16 cellular contexts compared by ENCODE assay signal in the genomic region with DNA sequence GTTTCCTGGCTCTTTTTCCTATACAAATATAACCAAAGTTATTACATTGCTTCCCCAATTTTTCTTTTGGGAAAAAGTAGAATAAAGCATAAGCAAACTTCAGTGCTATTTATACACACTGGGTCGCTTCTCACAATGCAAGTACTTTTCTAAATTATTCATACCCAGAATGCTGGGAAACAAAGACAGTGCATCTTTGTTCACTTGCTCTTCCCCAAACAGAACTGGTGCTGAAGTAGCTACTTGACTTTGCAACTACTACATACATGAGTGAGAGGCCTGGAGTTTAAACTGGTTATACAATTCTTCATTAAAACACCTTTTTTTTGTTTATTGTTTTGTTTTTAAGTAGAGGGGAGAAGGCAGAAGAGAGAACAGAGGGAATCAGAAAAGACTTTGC. TPM values are rescaled to one million over a fixed set of nuclear protein-coding genes. Genes with fewer than 3 reads are reported as not detected.
DNase-seq lines count a peak whose midpoint lies in the region; ATAC-seq and TF ChIP-seq lines count a peak whose summit lies in the region.
"Had no signal": no experiment of that assay in that cellular context is flagged by ENCODE, and none has a peak within 500 bp of the region (broad histone marks: within the 10 kb centered on the region; RNA-seq: fewer than 3 reads in every experiment).

No MANE protein-coding gene starts in this region.

- intact Hi-C loops in MCF 10A (cut with micrococcal nuclease), result no loop called here
- intact Hi-C loops in mammary epithelial cell (cut with micrococcal nuclease), result no loop called here
- intact Hi-C loops in Right ventricle myocardium inferior (cut with DNase I), result no loop called here
- intact Hi-C loops in heart left ventricle (cut with DNase I), result no loop called here

- H4K20me1 ChIP-seq in mammary epithelial cell (ENCODE audit: insufficient read depth, low read length), result no peaks in the 10 kb centered on the region

- no peak overlapping the region for H3K9ac ChIP-seq in mammary epithelial cell (ENCODE audit: insufficient read depth, low read length)

- H3K36me3 Mint-ChIP-seq in MCF 10A (ENCODE audit: insufficient read depth, unreplicated experiment), result peaks cover 99% of the 10 kb centered on the region
- peaks cover 100% of the 10 kb centered on the region for H3K36me3 Mint-ChIP-seq in activated T-helper 17 cell treated with anti-CD3 and anti-CD28 coated beads, Interleukin-2, amount 50 U/mL, for 72 hours (ENCODE audit: low read depth)

- H3K9me3 Mint-ChIP-seq in MCF 10A (ENCODE audit: unreplicated experiment), result no peaks in the 10 kb centered on the region
- no peaks in the 10 kb centered on the region for H3K9me3 Mint-ChIP-seq in activated T-helper 17 cell treated with anti-CD3 and anti-CD28 coated beads, Interleukin-2, amount 50 U/mL, for 72 hours

- H3K4me1 Mint-ChIP-seq in MCF 10A (ENCODE audit: insufficient read depth, unreplicated experiment), result peaks cover 5% of the 10 kb centered on the region
- H3K4me1 Mint-ChIP-seq in activated T-helper 17 cell treated with anti-CD3 and anti-CD28 coated beads, Interleukin-2, amount 50 U/mL, for 72 hours, result peaks cover 24% of the 10 kb centered on the region

- H3K27ac ChIP-seq in mammary epithelial cell (ENCODE audit: insufficient read depth, low read depth, low read length) (no peak overlapping the region), layer of hippocampus (ENCODE audit: low read depth, low read length) (peak overlapping the region; percentile 75), tibial nerve (peak overlapping the region in 3 of 4 donors; percentile 38 to 78 (median 64)), heart left ventricle (no peak overlapping the region)
- H3K27ac ChIP-seq: colonic mucosa had no signal

- TF ChIP-seq CTCF in MCF 10A (IDR thresholded peaks at IDR 0.05; ENCODE audit: unreplicated experiment) (no peak), mammary epithelial cell (conservative IDR thresholded peaks at IDR 0.05 in 1 of 2, IDR thresholded peaks at IDR 0.05 in 1 of 2; ENCODE audit: extremely low read depth in 1 of 2, insufficient read depth in 1 of 2, low read depth in 1 of 2, low read length in 2 of 2) (no peak), tibial nerve (IDR thresholded peaks at IDR 0.05) (no peak), heart left ventricle (IDR thresholded peaks at IDR 0.05) (no peak)

- ATAC-seq in activated T-helper 17 cell treated with anti-CD3 and anti-CD28 coated beads, Interleukin-2, amount 50 U/mL, for 72 hours (replicated peaks), result no peak
- ATAC-seq in Right ventricle myocardium inferior, result no peak
- no peak for ATAC-seq in heart left ventricle
- no peak for ATAC-seq in HG02763 (IDR thresholded peaks at IDR 0.05; ENCODE audit: unreplicated experiment)
- ATAC-seq: HCT116, HepG2 had no signal

- DNase-seq in MCF 10A (ENCODE audit: unreplicated experiment) (no peak), mammary epithelial cell (no peak), tibial nerve (ENCODE audit: low spot score in 2 of 2) (no peak), Right ventricle myocardium inferior (ENCODE audit: missing footprints) (no peak), heart left ventricle (no peak)
- DNase-seq: activated CD4-positive, alpha-beta T cell treated with anti-CD3 and anti-CD28 coated beads for 48 hours; Calu3; colonic mucosa; GF-D8; T1000 had no signal

- H3K4me1 ChIP-seq in mammary epithelial cell (ENCODE audit: insufficient read depth, low read length) (no peaks in the 10 kb centered on the region), tibial nerve (peaks cover 0 to 20% (median 6%) of the 10 kb centered on the region in 4 donors), heart left ventricle (no peaks in the 10 kb centered on the region)
- H3K4me1 ChIP-seq: colonic mucosa had no signal

- POLR2A ChIA-PET in MCF 10A (lab: Yijun Ruan, JAX), result no interaction called here

- WGBS in mammary epithelial cell (ENCODE audit: low coverage, missing lambda C conversion rate), result 89% methylated on average over 1 of the region's 1 CpG
- 19 to 21% methylated on average over 1 of the region's 1 CpG for WGBS in tibial nerve, 2 donors
- 70 to 92% (median 83%) methylated on average over 1 of the region's 1 CpG for whole genome bisulfite sequencing in heart left ventricle, 4 donors

- no peak overlapping the region for H3K4me3 Mint-ChIP-seq in MCF 10A (ENCODE audit: unreplicated experiment)
- no peak overlapping the region for H3K4me3 Mint-ChIP-seq in activated T-helper 17 cell treated with anti-CD3 and anti-CD28 coated beads, Interleukin-2, amount 50 U/mL, for 72 hours

- no TSS peak for BruUV-seq in MCF 10A (replicated peaks; lab: Mats Ljungman, UMichigan)
- BruUV-seq in mammary epithelial cell (replicated peaks; lab: Mats Ljungman, UMichigan), result no TSS peak

- in situ Hi-C loops in mammary epithelial cell (cut with MboI; ENCODE audit: low sequenced_read_pairs in 2 of 2), result no loop called here

- TF ChIP-seq POLR2A in tibial nerve (IDR thresholded peaks at IDR 0.05) (no peak), heart left ventricle (IDR thresholded peaks at IDR 0.05) (no peak)

- no peak overlapping the region for H3K4me2 ChIP-seq in mammary epithelial cell (ENCODE audit: insufficient read depth, low read depth, low read length)

- CTCF ChIA-PET in MCF 10A (lab: Yijun Ruan, JAX), result no interaction called here
- CTCF ChIA-PET in mammary epithelial cell (lab: Charles Lee; ENCODE audit: low non-redundant PET), result no interaction called here

- H3K36me3 ChIP-seq in mammary epithelial cell (ENCODE audit: insufficient read depth, low read length) (peaks cover 30% of the 10 kb centered on the region), tibial nerve (peaks cover 0 to 54% (median 2%) of the 10 kb centered on the region in 3 donors), heart left ventricle (peaks cover 0 to 94% (median 80%) of the 10 kb centered on the region in 9 donors)

- TF ChIP-seq EP300 in tibial nerve (IDR thresholded peaks at IDR 0.05), result no peak

- H3K27ac Mint-ChIP-seq in MCF 10A (ENCODE audit: low read depth, unreplicated experiment), result peak overlapping the region; percentile 29
- peak overlapping the region; percentile 42 for H3K27ac Mint-ChIP-seq in activated T-helper 17 cell treated with anti-CD3 and anti-CD28 coated beads, Interleukin-2, amount 50 U/mL, for 72 hours
- H3K27ac Mint-ChIP-seq: progenitor cell of endocrine pancreas had no signal

- peaks cover 2% of the 10 kb centered on the region for H3K79me2 ChIP-seq in mammary epithelial cell (ENCODE audit: insufficient read depth, low read length)

- H3K9me3 ChIP-seq in mammary epithelial cell (replicated peaks; ENCODE audit: insufficient read depth, low read length) (no peaks in the 10 kb centered on the region), tibial nerve (no peaks in the 10 kb centered on the region), heart left ventricle (no peaks in the 10 kb centered on the region)
- H3K9me3 ChIP-seq: colonic mucosa had no signal

- H3K27me3 ChIP-seq in mammary epithelial cell (ENCODE audit: insufficient read depth, low read length) (no peaks in the 10 kb centered on the region), layer of hippocampus (ENCODE audit: control insufficient read depth, insufficient read depth, low read length) (no peaks in the 10 kb centered on the region), tibial nerve (no peaks in the 10 kb centered on the region), heart left ventricle (no peaks in the 10 kb centered on the region)
- H3K27me3 ChIP-seq: colonic mucosa had no signal

- dilution Hi-C loops in mammary epithelial cell (cut with HindIII; ENCODE audit: low sequenced_read_pairs), result no loop called here

- H2AFZ ChIP-seq in mammary epithelial cell (ENCODE audit: low read depth, low read length), result no peak overlapping the region

- no peaks in the 10 kb centered on the region for H3K27me3 Mint-ChIP-seq in MCF 10A (ENCODE audit: insufficient read depth, unreplicated experiment)
- H3K27me3 Mint-ChIP-seq in activated T-helper 17 cell treated with anti-CD3 and anti-CD28 coated beads, Interleukin-2, amount 50 U/mL, for 72 hours, result no peaks in the 10 kb centered on the region
- H3K27me3 Mint-ChIP-seq: progenitor cell of endocrine pancreas had no signal

- H3K4me3 ChIP-seq in mammary epithelial cell (replicated peaks in 1 of 3; ENCODE audit: insufficient read depth in 1 of 3, low read depth in 2 of 3, low read length in 3 of 3) (no peak overlapping the region), tibial nerve (no peak overlapping the region), heart left ventricle (no peak overlapping the region)
- H3K4me3 ChIP-seq: colonic mucosa had no signal

RNA-seq across cellular contexts. Expression of a gene that starts 40.2 kb away (rescaled TPM):
- total RNA-seq in MCF 10A (2022) (34.6 and 44.4 TPM in 2 replicates), mammary epithelial cell (10 to 100 TPM; 40.8 to 47.2 TPM), tibial nerve (10 to 100 TPM; 30.0 to 43.7 (median 38.6) TPM), Right ventricle myocardium inferior (6.1 TPM), heart left ventricle (10 to 100 TPM in 2 of 9 donors, 1 to 10 TPM in 7; 5.0 to 13.6 (median 7.6) TPM)
- polyA plus RNA-seq in mammary epithelial cell (20.6 TPM), heart left ventricle (1 to 10 TPM; 3.5 to 7.1 TPM)
- polyA minus RNA-seq in mammary epithelial cell, result 37.3 TPM
- 10 to 100 TPM; 17.5 to 26.4 TPM for total RNA-seq in activated T-helper 17 cell treated with anti-CD3 and anti-CD28 coated beads, Interleukin-2, amount 50 U/mL, for 72 hours

RNA-seq across cellular contexts. Expression of a gene that starts 51.4 kb away (rescaled TPM):
- total RNA-seq in MCF 10A (2022) (33.4 and 46.6 TPM in 2 replicates), mammary epithelial cell (10 to 100 TPM; 20.4 to 46.3 TPM), tibial nerve (10 to 100 TPM in 3 of 4 donors, 1 to 10 TPM in 1; 9.2 to 26.2 (median 10.9) TPM), Right ventricle myocardium inferior (5.3 TPM), heart left ventricle (10 to 100 TPM in 2 of 9 donors, 1 to 10 TPM in 7; 2.1 to 21.0 (median 3.8) TPM)
- polyA plus RNA-seq in mammary epithelial cell (18.0 TPM), heart left ventricle (1 to 10 TPM in 1 of 2 donors, under 1 TPM in 1; 0.65 to 2.4 TPM)
- 32.5 TPM for polyA minus RNA-seq in mammary epithelial cell
- total RNA-seq in activated T-helper 17 cell treated with anti-CD3 and anti-CD28 coated beads, Interleukin-2, amount 50 U/mL, for 72 hours, result 10 to 100 TPM; 21.9 to 26.1 TPM

Comparison
In these comparisons a context has a peak if more than half of its experiments do, and no peak if none do; other contexts are left out.
1. H3K27ac ChIP-seq: peak in layer of hippocampus (single experiment) and tibial nerve (3 of 4); none in mammary epithelial cell (single experiment) and heart left ventricle (0 of 12).